8 cellular contexts compared by ENCODE assay signal in the genomic region with DNA sequence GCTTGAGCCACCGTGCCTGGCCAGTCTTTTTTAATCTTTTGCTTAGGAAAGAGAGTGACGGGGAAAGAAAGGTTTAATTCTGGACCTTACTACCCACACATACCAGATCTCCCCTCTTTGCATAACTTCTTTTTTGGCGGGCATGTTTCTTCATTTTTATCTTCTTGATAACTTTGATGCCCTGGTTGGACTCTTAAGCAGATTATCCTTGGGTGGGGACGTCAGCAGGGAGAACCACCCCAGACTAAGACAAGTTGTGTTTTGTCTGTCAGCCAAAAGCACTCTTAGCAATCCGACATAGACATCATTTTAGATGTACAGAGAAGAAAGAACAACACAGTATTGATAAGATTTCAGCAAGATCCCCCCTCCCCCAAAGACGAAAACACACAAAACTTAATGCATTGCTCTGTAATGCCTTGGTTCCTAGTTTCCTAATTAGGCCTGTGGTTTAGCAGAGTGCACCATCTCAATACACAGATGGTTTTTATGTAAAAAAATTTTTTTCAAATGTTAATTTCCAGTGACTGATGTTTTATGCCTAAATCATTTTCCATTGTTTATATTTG.
DNase-seq lines count a peak whose midpoint lies in the region; ATAC-seq, FAIRE-seq and TF ChIP-seq lines count a peak whose summit lies in the region.

No MANE protein-coding gene starts in this region.

- peak overlapping the region; percentile 97 for H3K4me2 ChIP-seq in OCI-LY7 (ENCODE audit: low read length)

- intact Hi-C loops in OCI-LY7 (cut with micrococcal nuclease; ENCODE audit: unreplicated experiment) (loop anchor here (1.0 to 5.0 kb wide), 5 partner anchors 46 to 267 kb away; no protein-coding TSS in a partner anchor), right lobe of liver (cut with DNase I) (no loop called here)
- intact Hi-C loops in naive thymus-derived CD4-positive, alpha-beta T cell (cut with micrococcal nuclease): no loop called here

- no peak for TF ChIP-seq POLR2A in GM12891 (IDR thresholded peaks at IDR 0.05; ENCODE audit: low read depth, low read length)
- TF ChIP-seq POLR2A in right lobe of liver (IDR thresholded peaks at IDR 0.05): no peak

- TSS peak; percentile 89 for BruUV-seq in OCI-LY7 (replicated peaks; lab: Mats Ljungman, UMichigan)

- no peaks in the 10 kb centered on the region for H3K9me2 ChIP-seq in OCI-LY7 (ENCODE audit: insufficient read depth, low read length)

- H3K27me3 ChIP-seq in naive thymus-derived CD4-positive, alpha-beta T cell (ENCODE audit: control insufficient read depth in 2 of 2, insufficient read depth in 2 of 2, low read length in 2 of 2): no peaks in the 10 kb centered on the region
- H3K27me3 ChIP-seq in right lobe of liver: no peaks in the 10 kb centered on the region

- CTCF ChIA-PET in OCI-LY7 (lab: Charles Lee; ENCODE audit: unreplicated experiment): interaction anchor here (1.2 to 1.3 kb wide), 3 partner anchors 97 to 196 kb away, joined by 3 to 5 read pairs (median 5); no protein-coding TSS in a partner anchor
- CTCF ChIA-PET in naive thymus-derived CD4-positive, alpha-beta T cell (lab: Charles Lee): no interaction called here

- H3K4me3 ChIP-seq in OCI-LY7 (ENCODE audit: low read depth, low read length, poor library complexity, severe bottlenecking) (peak overlapping the region; percentile 62), right lobe of liver (no peak overlapping the region)
- no peak overlapping the region for H3K4me3 ChIP-seq in naive thymus-derived CD4-positive, alpha-beta T cell (ENCODE audit: low read length)

- peaks cover 87% of the 10 kb centered on the region for H3K4me1 ChIP-seq in OCI-LY7 (ENCODE audit: insufficient read depth, low read length, poor library complexity, severe bottlenecking)
- peaks cover 25 to 30% of the 10 kb centered on the region in 2 donors for H3K4me1 ChIP-seq in naive thymus-derived CD4-positive, alpha-beta T cell (ENCODE audit: control insufficient read depth in 2 of 2, insufficient read depth in 2 of 2, low read length in 2 of 2)
- no peaks in the 10 kb centered on the region for H3K4me1 ChIP-seq in right lobe of liver

- POLR2A ChIA-PET in OCI-LY7 (lab: Charles Lee): interaction anchor here (0.5 to 5.6 kb wide), 13 partner anchors 7 to 267 kb away, joined by 3 to 43 read pairs (median 7); no protein-coding TSS in a partner anchor
- POLR2A ChIA-PET in naive thymus-derived CD4-positive, alpha-beta T cell (lab: Charles Lee): interaction anchor here (0.6 kb wide), 1 partner anchor 9 kb away, joined by 3 read pairs; no protein-coding TSS in a partner anchor

- WGBS in right lobe of liver (ENCODE audit: insufficient coverage, low coverage, low lambda C conversion rate, missing lambda C conversion rate): 83% methylated on average over 5 of the region's 6 CpGs

- peak; percentile 32 for ATAC-seq in GM21515 (IDR thresholded peaks at IDR 0.05; ENCODE audit: unreplicated experiment)
- ATAC-seq in naive thymus-derived CD4-positive, alpha-beta T cell: no peak
- no peak for ATAC-seq in right lobe of liver
- ATAC-seq in GM21737 (IDR thresholded peaks at IDR 0.05; ENCODE audit: unreplicated experiment): no peak
- ATAC-seq in GM18868 (IDR thresholded peaks at IDR 0.05; ENCODE audit: unreplicated experiment): no peak

- H3K27ac ChIP-seq in OCI-LY7 (ENCODE audit: low read depth, low read length, poor library complexity, severe bottlenecking) (peak overlapping the region; percentile 100), right lobe of liver (no peak overlapping the region)
- no peak overlapping the region for H3K27ac ChIP-seq in naive thymus-derived CD4-positive, alpha-beta T cell (ENCODE audit: low read depth, low read length)

- no peaks in the 10 kb centered on the region for H4K20me1 ChIP-seq in OCI-LY7 (ENCODE audit: insufficient read depth, low read length)

- peaks cover 41 to 74% (median 67%) of the 10 kb centered on the region in 7 donors for H3K4me1 Mint-ChIP-seq in naive thymus-derived CD4-positive, alpha-beta T cell

- H3K27me3 Mint-ChIP-seq in naive thymus-derived CD4-positive, alpha-beta T cell: no peaks in the 10 kb centered on the region

- TF ChIP-seq CTCF in OCI-LY7 (conservative IDR thresholded peaks at IDR 0.05; ENCODE audit: low read length): no peak
- no peak for TF ChIP-seq CTCF in right lobe of liver (IDR thresholded peaks at IDR 0.05)

- H3K4me3 Mint-ChIP-seq in naive thymus-derived CD4-positive, alpha-beta T cell: peak overlapping the region in 8 of 10 donors; percentile 9 to 77 (median 46)

- DNase-seq in GM12891 (ENCODE audit: insufficient read length, low spot score) (no peak), OCI-LY7 (ENCODE audit: low spot score) (peak; percentile 86), SIG-M5 (lab: John Stamatoyannopoulos, UW) (no peak), right lobe of liver (no peak)
- no peak for DNase-seq in naive thymus-derived CD4-positive, alpha-beta T cell

- H3K36me3 ChIP-seq in OCI-LY7 (ENCODE audit: insufficient read depth, low read length) (peaks cover 21% of the 10 kb centered on the region), right lobe of liver (no peaks in the 10 kb centered on the region)
- peaks cover 0 to under 1% (median 0%) of the 10 kb centered on the region in 3 experiments for H3K36me3 ChIP-seq in naive thymus-derived CD4-positive, alpha-beta T cell (ENCODE audit: control insufficient read depth in 2 of 3, insufficient read depth in 3 of 3, low read length in 3 of 3)

- peak overlapping the region in 3 of 9 donors; percentile 1 to 31 (median 4) for H3K27ac Mint-ChIP-seq in naive thymus-derived CD4-positive, alpha-beta T cell

- H3K79me2 ChIP-seq in OCI-LY7 (ENCODE audit: insufficient read depth, low read depth, low read length): peaks cover 53% of the 10 kb centered on the region; the same call in 1 of the 2 replicates

- peak overlapping the region; percentile 8; the same call in 1 of the 2 replicates for H2AFZ ChIP-seq in OCI-LY7 (ENCODE audit: low read length)

- H3K9me3 ChIP-seq in OCI-LY7 (ENCODE audit: low read length): no peaks in the 10 kb centered on the region
- H3K9me3 ChIP-seq in naive thymus-derived CD4-positive, alpha-beta T cell (ENCODE audit: control insufficient read depth in 2 of 3, low read length in 3 of 3): no peaks in the 10 kb centered on the region
- H3K9me3 ChIP-seq in right lobe of liver: no peaks in the 10 kb centered on the region

- H3K36me3 Mint-ChIP-seq in naive thymus-derived CD4-positive, alpha-beta T cell: peaks cover 0 to 20% (median 7%) of the 10 kb centered on the region in 5 donors

- no peaks in the 10 kb centered on the region for H3K9me3 Mint-ChIP-seq in naive thymus-derived CD4-positive, alpha-beta T cell

- FAIRE-seq in GM12891 (lab: Jason Lieb, UNC): peak; percentile 56

TF ChIP-seq in GM12891, 5 proteins besides CTCF, POLR2A, EP300 and RAD21:
- no peak for TF ChIP-seq POLR2AphosphoS5 (IDR thresholded peaks at IDR 0.05; ENCODE audit: low read depth, low read length)
- no peak for TF ChIP-seq SPI1 (IDR thresholded peaks at IDR 0.05; ENCODE audit: low read depth, low read length)
- TF ChIP-seq TAF1 (IDR thresholded peaks at IDR 0.05; ENCODE audit: low read depth, low read length): no peak
- no peak for TF ChIP-seq POU2F2 (IDR thresholded peaks at IDR 0.05; ENCODE audit: low read depth, low read length)
- TF ChIP-seq PAX5 (IDR thresholded peaks at IDR 0.05; ENCODE audit: insufficient read depth, low read length, severe bottlenecking): no peak
